15 cellular contexts compared by ENCODE assay signal in genomic region chr9:94859226-94859625, GRCh38.
"Had no signal": no experiment of that assay in that cellular context is flagged by ENCODE, and none has a peak within 500 bp of the region (broad histone marks: within the 10 kb centered on the region; RNA-seq: fewer than 3 reads in every experiment).

No MANE protein-coding gene starts in this region.

- H3K4me2 ChIP-seq: neural progenitor cell had no signal

- H3K4me3 ChIP-seq: cardiac muscle cell, lower lobe of right lung, neural progenitor cell, prostate gland, right atrium auricular region, upper lobe of right lung had no signal

- H3K27ac ChIP-seq: cardiac muscle cell, lower lobe of right lung, neural progenitor cell, prostate gland, right atrium auricular region, upper lobe of right lung had no signal

- H3K4me1 ChIP-seq: prostate gland had no signal

- H3K36me3 ChIP-seq: cardiac muscle cell, lower lobe of right lung, neural progenitor cell, prostate gland, right atrium auricular region, upper lobe of right lung had no signal

- ATAC-seq: activated T-cell treated with anti-CD3 and anti-CD28 coated beads, Interleukin-2, amount 50 U/mL, for 72 hours; lower lobe of right lung; stimulated activated naive B cell treated with anti-CD40 and anti-IgM and Interleukin-4, amounts not matched to agents 10 μg/mL and 1 μg/mL and 100 μg/mL, for 72 hours; upper lobe of right lung had no signal

- H2AFZ ChIP-seq: neural progenitor cell had no signal

- H3K27ac Mint-ChIP-seq: activated naive CD8-positive, alpha-beta T cell; neural progenitor cell had no signal

- H3K4me3 Mint-ChIP-seq: neural progenitor cell had no signal

- H3K27me3 ChIP-seq: cardiac muscle cell, neural progenitor cell, right atrium auricular region, upper lobe of right lung had no signal

- H3K9ac ChIP-seq: neural progenitor cell had no signal

- H3K9me3 ChIP-seq: lower lobe of right lung, prostate gland, right atrium auricular region, upper lobe of right lung had no signal

- DNase-seq: activated CD4-positive, alpha-beta T cell treated with anti-CD3 and anti-CD28 coated beads, Interleukin-2, amount 50 U/mL, for 4 hours; activated gamma-delta T cell; activated T-cell treated with anti-CD3 and anti-CD28 coated beads, Interleukin-2, amount 50 U/mL, for 72 hours; dermis blood vessel endothelial cell; hippocampal formation; lower lobe of right lung; small intestine; stimulated activated CD4-positive, alpha-beta T cell treated with anti-CD3 and anti-CD28 coated beads, Interleukin-4, amount 100 ng/mL, for 24 hours; stimulated activated naive B cell treated with anti-CD40 and anti-IgM and Interleukin-4, amounts not matched to agents 10 μg/mL and 1 μg/mL and 100 μg/mL, for 72 hours; upper lobe of right lung had no signal
